Comparison of ENCODE assay signal across 1 cellular context in genomic region chr3:11643212-11644087, GRCh38.
TF ChIP-seq lines count a peak whose summit lies in the region.

VGLL4 (minus strand) TSS chr3:11643915; CDS start chr3:11643518, 397 bp downstream.

TF ChIP-seq in HEK293, 187 proteins besides CTCF, POLR2A, EP300 and RAD21 (continued from another document and continues in another):
- no peak for TF ChIP-seq ZNF280C (tag by site-specific recombination; IDR thresholded peaks at IDR 0.05)
- no peak for TF ChIP-seq SALL2 (tag by site-specific recombination; IDR thresholded peaks at IDR 0.05; ENCODE audit: borderline replicate concordance)
- TF ChIP-seq GLI2 (tag by site-specific recombination; IDR thresholded peaks at IDR 0.05; ENCODE audit: borderline replicate concordance, low read depth) = no peak
- 0 out of 2 replicates have a peak, but pooled peaks have one; percentile 50 for TF ChIP-seq ZNF596 (tag by site-specific recombination; IDR thresholded peaks at IDR 0.05)
- peak; percentile 27; the same call in 1 of the 2 replicates for TF ChIP-seq PRDM10 (tag by site-specific recombination; IDR thresholded peaks at IDR 0.05)
- no peak for TF ChIP-seq ZNF16 (tag by site-specific recombination; IDR thresholded peaks at IDR 0.05; ENCODE audit: low read depth)
- no peak for TF ChIP-seq ZNF202 (tag by site-specific recombination; IDR thresholded peaks at IDR 0.05; ENCODE audit: borderline replicate concordance)
- TF ChIP-seq ZNF658 (tag by site-specific recombination; IDR thresholded peaks at IDR 0.05) = no peak
- no peak for TF ChIP-seq ZSCAN23 (tag by site-specific recombination; IDR thresholded peaks at IDR 0.05)
- no peak for TF ChIP-seq ZNF677 (tag by site-specific recombination; IDR thresholded peaks at IDR 0.05)
- no peak; the same call in 1 of the 2 replicates for TF ChIP-seq ZNF629 (tag by site-specific recombination; IDR thresholded peaks at IDR 0.05)
- TF ChIP-seq ZNF221 (tag by site-specific recombination; IDR thresholded peaks at IDR 0.05; ENCODE audit: borderline replicate concordance) = no peak
- TF ChIP-seq ZNF132 (tag by site-specific recombination; IDR thresholded peaks at IDR 0.05; ENCODE audit: borderline replicate concordance) = no peak
- TF ChIP-seq ZNF544 (tag by site-specific recombination; IDR thresholded peaks at IDR 0.05) = no peak
- no peak for TF ChIP-seq ZNF19 (tag by site-specific recombination; IDR thresholded peaks at IDR 0.05; ENCODE audit: low read depth)
- no peak for TF ChIP-seq BCL6B (tag by site-specific recombination; IDR thresholded peaks at IDR 0.05)
- TF ChIP-seq ZNF558 (tag by site-specific recombination; IDR thresholded peaks at IDR 0.05) = no peak
- TF ChIP-seq ZNF473 (tag by site-specific recombination; IDR thresholded peaks at IDR 0.05) = no peak
- TF ChIP-seq ZNF785 (tag by site-specific recombination; IDR thresholded peaks at IDR 0.05) = no peak
- peak; percentile 38; the same call in 1 of the 2 replicates for TF ChIP-seq PATZ1 (tag by site-specific recombination; IDR thresholded peaks at IDR 0.05)
- peak; percentile 87; the same call in 1 of the 2 replicates for TF ChIP-seq TRIM28 (IDR thresholded peaks at IDR 0.05; ENCODE audit: borderline replicate concordance, low read length)
- TF ChIP-seq ZNF416 (tag by site-specific recombination; IDR thresholded peaks at IDR 0.05) = no peak
- TF ChIP-seq RBAK (tag by site-specific recombination; IDR thresholded peaks at IDR 0.05) = no peak
- no peak for TF ChIP-seq ZNF184 (tag by site-specific recombination; IDR thresholded peaks at IDR 0.05)
- TF ChIP-seq ZNF707 (tag by site-specific recombination; IDR thresholded peaks at IDR 0.05) = no peak
- TF ChIP-seq ZNF274 (IDR thresholded peaks at IDR 0.05; ENCODE audit: low read length) = no peak
- no peak for TF ChIP-seq ZNF274 (tag by site-specific recombination; IDR thresholded peaks at IDR 0.05; ENCODE audit: borderline replicate concordance)
- no peak for TF ChIP-seq ZNF248 (tag by site-specific recombination; IDR thresholded peaks at IDR 0.05)
- no peak for TF ChIP-seq ZNF114 (tag by site-specific recombination; IDR thresholded peaks at IDR 0.05)
- TF ChIP-seq HOXC10 (CRISPR knock-in tag; IDR thresholded peaks at IDR 0.05) = no peak
- no peak for TF ChIP-seq ZNF830 (tag by site-specific recombination; IDR thresholded peaks at IDR 0.05; ENCODE audit: low read depth)
- no peak for TF ChIP-seq ZNF621 (tag by site-specific recombination; IDR thresholded peaks at IDR 0.05)
- TF ChIP-seq ZNF449 (tag by site-specific recombination; IDR thresholded peaks at IDR 0.05) = no peak
- no peak for TF ChIP-seq ZNF843 (tag by site-specific recombination; IDR thresholded peaks at IDR 0.05)
- no peak for TF ChIP-seq ZNF292 (tag by site-specific recombination; IDR thresholded peaks at IDR 0.05; ENCODE audit: borderline replicate concordance, low read depth)
- no peak for TF ChIP-seq ATF2 (tag by site-specific recombination; IDR thresholded peaks at IDR 0.05; ENCODE audit: low read depth)
- TF ChIP-seq ZNF433 (tag by site-specific recombination; IDR thresholded peaks at IDR 0.05; ENCODE audit: low read depth) = no peak
- peak; percentile 91 for TF ChIP-seq ZNF335 (tag by site-specific recombination; conservative IDR thresholded peaks at IDR 0.05)
- TF ChIP-seq GLIS1 (tag by site-specific recombination; IDR thresholded peaks at IDR 0.05) = peak; percentile 22; the same call in 1 of the 2 replicates
- no peak for TF ChIP-seq ZNF157 (tag by site-specific recombination; IDR thresholded peaks at IDR 0.05)
- no peak for TF ChIP-seq ZNF510 (tag by site-specific recombination; IDR thresholded peaks at IDR 0.05; ENCODE audit: insufficient replicate concordance)
- TF ChIP-seq FEZF1 (tag by site-specific recombination; IDR thresholded peaks at IDR 0.05) = no peak; the same call in 1 of the 2 replicates
- TF ChIP-seq MEIS1 (CRISPR knock-in tag; IDR thresholded peaks at IDR 0.05; ENCODE audit: borderline replicate concordance) = no peak
- TF ChIP-seq GLIS2 (tag by site-specific recombination; IDR thresholded peaks at IDR 0.05) = peak; percentile 32
- TF ChIP-seq ZNF501 (tag by site-specific recombination; IDR thresholded peaks at IDR 0.05) = no peak
- no peak for TF ChIP-seq HOXD13 (CRISPR knock-in tag; IDR thresholded peaks at IDR 0.05; ENCODE audit: borderline replicate concordance)
- no peak for TF ChIP-seq ZNF670 (tag by site-specific recombination; IDR thresholded peaks at IDR 0.05; ENCODE audit: low read depth)
- TF ChIP-seq ZNF548 (tag by site-specific recombination; IDR thresholded peaks at IDR 0.05) = no peak
- TF ChIP-seq PRDM4 (tag by site-specific recombination; IDR thresholded peaks at IDR 0.05) = 0 out of 2 replicates have a peak, but pooled peaks have one; percentile 5
- no peak for TF ChIP-seq ZNF580 (tag by site-specific recombination; IDR thresholded peaks at IDR 0.05)
- no peak for TF ChIP-seq BCL11A (tag by site-specific recombination; IDR thresholded peaks at IDR 0.05; ENCODE audit: low read depth)
- peak; percentile 67; the same call in 1 of the 2 replicates for TF ChIP-seq ZNF324 (tag by site-specific recombination; IDR thresholded peaks at IDR 0.05)
- no peak for TF ChIP-seq KLF7 (tag by site-specific recombination; IDR thresholded peaks at IDR 0.05; ENCODE audit: borderline replicate concordance)
- no peak for TF ChIP-seq ZBTB1 (tag by site-specific recombination; IDR thresholded peaks at IDR 0.05)
- TF ChIP-seq ZNF521 (tag by site-specific recombination; IDR thresholded peaks at IDR 0.05) = no peak
- 0 out of 2 replicates have a peak, but pooled peaks have one; percentile 69 for TF ChIP-seq ZXDB (tag by site-specific recombination; IDR thresholded peaks at IDR 0.05)
- TF ChIP-seq KLF17 (tag by site-specific recombination; IDR thresholded peaks at IDR 0.05) = no peak
